1 cellular context compared by ENCODE assay signal in the genomic region with DNA sequence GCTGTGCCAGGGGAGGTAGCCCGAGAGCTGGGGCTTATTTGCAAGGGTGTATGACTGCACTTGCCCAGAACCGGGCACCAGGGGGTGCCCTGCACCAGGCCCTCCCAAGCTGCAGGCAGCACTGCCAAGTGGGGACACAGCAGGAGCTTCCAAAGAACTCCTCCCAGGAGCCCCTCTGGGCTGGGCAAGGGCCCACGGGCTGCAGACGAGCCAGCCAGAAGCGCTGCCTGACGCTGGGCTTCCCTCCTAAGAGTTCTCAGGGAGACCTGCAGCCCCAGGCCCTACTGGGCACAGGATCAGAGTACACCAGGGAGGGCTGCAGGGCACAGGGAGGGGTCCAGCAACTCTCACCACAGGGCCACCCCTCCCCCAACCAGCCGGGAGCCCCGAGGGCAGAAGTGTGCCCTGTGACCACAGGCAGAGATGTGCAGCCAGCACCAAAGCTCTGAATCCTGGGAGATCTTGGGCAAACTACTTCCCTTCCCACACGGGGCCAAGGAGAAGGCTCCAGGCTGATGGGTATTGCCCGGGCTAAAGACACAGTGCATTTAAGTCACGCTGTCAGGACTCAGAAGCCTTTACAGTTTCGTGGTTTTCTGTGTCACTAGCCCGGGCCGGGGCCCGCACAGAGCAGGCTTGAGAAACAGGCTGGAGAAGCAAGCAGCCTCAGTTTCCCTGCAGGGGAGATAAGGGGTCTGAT.
A peak's percentile ranks its signal among the peaks of the same experiment; 100 is the strongest.
TF ChIP-seq lines count a peak whose summit lies in the region.

No MANE protein-coding gene starts in this region.

TF ChIP-seq in HEK293, 187 proteins besides CTCF, POLR2A, EP300 and RAD21 (continued from another document and continues in another):
- TF ChIP-seq, protein P1, sequence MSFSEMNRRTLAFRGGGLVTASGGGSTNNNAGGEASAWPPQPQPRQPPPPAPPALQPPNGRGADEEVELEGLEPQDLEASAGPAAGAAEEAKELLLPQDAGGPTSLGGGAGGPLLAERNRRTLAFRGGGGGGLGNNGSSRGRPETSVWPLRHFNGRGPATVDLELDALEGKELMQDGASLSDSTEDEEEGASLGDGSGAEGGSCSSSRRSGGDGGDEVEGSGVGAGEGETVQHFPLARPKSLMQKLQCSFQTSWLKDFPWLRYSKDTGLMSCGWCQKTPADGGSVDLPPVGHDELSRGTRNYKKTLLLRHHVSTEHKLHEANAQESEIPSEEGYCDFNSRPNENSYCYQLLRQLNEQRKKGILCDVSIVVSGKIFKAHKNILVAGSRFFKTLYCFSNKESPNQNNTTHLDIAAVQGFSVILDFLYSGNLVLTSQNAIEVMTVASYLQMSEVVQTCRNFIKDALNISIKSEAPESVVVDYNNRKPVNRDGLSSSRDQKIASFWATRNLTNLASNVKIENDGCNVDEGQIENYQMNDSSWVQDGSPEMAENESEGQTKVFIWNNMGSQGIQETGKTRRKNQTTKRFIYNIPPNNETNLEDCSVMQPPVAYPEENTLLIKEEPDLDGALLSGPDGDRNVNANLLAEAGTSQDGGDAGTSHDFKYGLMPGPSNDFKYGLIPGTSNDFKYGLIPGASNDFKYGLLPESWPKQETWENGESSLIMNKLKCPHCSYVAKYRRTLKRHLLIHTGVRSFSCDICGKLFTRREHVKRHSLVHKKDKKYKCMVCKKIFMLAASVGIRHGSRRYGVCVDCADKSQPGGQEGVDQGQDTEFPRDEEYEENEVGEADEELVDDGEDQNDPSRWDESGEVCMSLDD (tag by site-specific recombination; IDR thresholded peaks at IDR 0.05): no peak
- peak; percentile 48; the same call in 1 of the 2 replicates for TF ChIP-seq IKZF3 (tag by site-specific recombination; IDR thresholded peaks at IDR 0.05)
- TF ChIP-seq RBAK (tag by site-specific recombination; IDR thresholded peaks at IDR 0.05): no peak
- no peak for TF ChIP-seq INSM2 (tag by site-specific recombination; IDR thresholded peaks at IDR 0.05)
- no peak for TF ChIP-seq ZFHX2 (tag by site-specific recombination; conservative IDR thresholded peaks at IDR 0.05)
- TF ChIP-seq ZNF157 (tag by site-specific recombination; IDR thresholded peaks at IDR 0.05): no peak
- no peak for TF ChIP-seq ZNF747 (tag by site-specific recombination; IDR thresholded peaks at IDR 0.05)
- no peak for TF ChIP-seq ZNF146 (tag by site-specific recombination; IDR thresholded peaks at IDR 0.05)
- no peak for TF ChIP-seq ZFP37 (tag by site-specific recombination; IDR thresholded peaks at IDR 0.05)
- no peak for TF ChIP-seq ZBTB21 (tag by site-specific recombination; IDR thresholded peaks at IDR 0.05)
- no peak for TF ChIP-seq MZF1 (tag by site-specific recombination; IDR thresholded peaks at IDR 0.05; ENCODE audit: borderline replicate concordance)
- TF ChIP-seq ZBTB8A (tag by site-specific recombination; IDR thresholded peaks at IDR 0.05): peak; percentile 89
- no peak for TF ChIP-seq TRIM28 (IDR thresholded peaks at IDR 0.05; ENCODE audit: borderline replicate concordance, low read length)
- no peak for TF ChIP-seq ZNF792 (tag by site-specific recombination; IDR thresholded peaks at IDR 0.05)
- 0 out of 2 replicates have a peak, but pooled peaks have one; percentile 19 for TF ChIP-seq WT1 (tag by site-specific recombination; IDR thresholded peaks at IDR 0.05)
- TF ChIP-seq ZNF354C (tag by site-specific recombination; IDR thresholded peaks at IDR 0.05; ENCODE audit: borderline replicate concordance, low read depth): no peak
- TF ChIP-seq ZNF624 (tag by site-specific recombination; IDR thresholded peaks at IDR 0.05): no peak
- TF ChIP-seq ZNF114 (tag by site-specific recombination; IDR thresholded peaks at IDR 0.05): no peak
- no peak for TF ChIP-seq ZNF791 (tag by site-specific recombination; IDR thresholded peaks at IDR 0.05)
- TF ChIP-seq ZNF544 (tag by site-specific recombination; IDR thresholded peaks at IDR 0.05): no peak
- no peak for TF ChIP-seq ZNF184 (tag by site-specific recombination; IDR thresholded peaks at IDR 0.05)
- TF ChIP-seq, protein P2, sequence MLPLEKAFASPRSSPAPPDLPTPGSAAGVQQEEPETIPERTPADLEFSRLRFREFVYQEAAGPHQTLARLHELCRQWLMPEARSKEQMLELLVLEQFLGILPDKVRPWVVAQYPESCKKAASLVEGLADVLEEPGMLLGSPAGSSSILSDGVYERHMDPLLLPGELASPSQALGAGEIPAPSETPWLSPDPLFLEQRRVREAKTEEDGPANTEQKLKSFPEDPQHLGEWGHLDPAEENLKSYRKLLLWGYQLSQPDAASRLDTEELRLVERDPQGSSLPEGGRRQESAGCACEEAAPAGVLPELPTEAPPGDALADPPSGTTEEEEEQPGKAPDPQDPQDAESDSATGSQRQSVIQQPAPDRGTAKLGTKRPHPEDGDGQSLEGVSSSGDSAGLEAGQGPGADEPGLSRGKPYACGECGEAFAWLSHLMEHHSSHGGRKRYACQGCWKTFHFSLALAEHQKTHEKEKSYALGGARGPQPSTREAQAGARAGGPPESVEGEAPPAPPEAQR (tag by site-specific recombination; IDR thresholded peaks at IDR 0.05): no peak
- no peak for TF ChIP-seq ZNF23 (tag by site-specific recombination; IDR thresholded peaks at IDR 0.05; ENCODE audit: borderline replicate concordance)
- no peak for TF ChIP-seq ZNF221 (tag by site-specific recombination; IDR thresholded peaks at IDR 0.05; ENCODE audit: borderline replicate concordance)
- TF ChIP-seq ZNF707 (tag by site-specific recombination; IDR thresholded peaks at IDR 0.05): no peak
- no peak for TF ChIP-seq ZNF561 (tag by site-specific recombination; IDR thresholded peaks at IDR 0.05; ENCODE audit: borderline replicate concordance)
- TF ChIP-seq ZNF426 (tag by site-specific recombination; IDR thresholded peaks at IDR 0.05): no peak
- TF ChIP-seq ZBTB49 (tag by site-specific recombination; IDR thresholded peaks at IDR 0.05; ENCODE audit: low read depth): no peak
- TF ChIP-seq ZNF155 (tag by site-specific recombination; IDR thresholded peaks at IDR 0.05): no peak
- no peak for TF ChIP-seq YY2 (tag by site-specific recombination; IDR thresholded peaks at IDR 0.05)
- no peak for TF ChIP-seq ZNF350 (tag by site-specific recombination; IDR thresholded peaks at IDR 0.05)
- no peak for TF ChIP-seq ZBTB17 (tag by site-specific recombination; IDR thresholded peaks at IDR 0.05)
- TF ChIP-seq ZNF768 (tag by site-specific recombination; IDR thresholded peaks at IDR 0.05): no peak
- no peak for TF ChIP-seq ZNF302 (tag by site-specific recombination; IDR thresholded peaks at IDR 0.05; ENCODE audit: low read depth)
- TF ChIP-seq ZBTB26 (tag by site-specific recombination; optimal IDR thresholded peaks at IDR 0.05): no peak
- TF ChIP-seq REPIN1 (tag by site-specific recombination; IDR thresholded peaks at IDR 0.05; ENCODE audit: low read depth): no peak
- no peak for TF ChIP-seq ZNF623 (tag by site-specific recombination; IDR thresholded peaks at IDR 0.05)
- TF ChIP-seq ZNF549 (tag by site-specific recombination; IDR thresholded peaks at IDR 0.05): no peak
- no peak for TF ChIP-seq ZNF555 (tag by site-specific recombination; conservative IDR thresholded peaks at IDR 0.05)
- no peak for TF ChIP-seq HOXD13 (CRISPR knock-in tag; IDR thresholded peaks at IDR 0.05; ENCODE audit: borderline replicate concordance)
- TF ChIP-seq ZNF391 (tag by site-specific recombination; IDR thresholded peaks at IDR 0.05; ENCODE audit: borderline replicate concordance, low read depth): no peak
- TF ChIP-seq GLIS2 (tag by site-specific recombination; IDR thresholded peaks at IDR 0.05): peak; percentile 56
- TF ChIP-seq SP3 (tag by site-specific recombination; IDR thresholded peaks at IDR 0.05): no peak
- 0 out of 2 replicates have a peak, but pooled peaks have one; percentile 48 for TF ChIP-seq ZFP69B (tag by site-specific recombination; IDR thresholded peaks at IDR 0.05)
- no peak for TF ChIP-seq ZNF366 (tag by site-specific recombination; conservative IDR thresholded peaks at IDR 0.05)
- TF ChIP-seq OVOL3 (tag by site-specific recombination; IDR thresholded peaks at IDR 0.05): no peak
- TF ChIP-seq KLF16 (tag by site-specific recombination; IDR thresholded peaks at IDR 0.05): no peak
- no peak for TF ChIP-seq GLI4 (tag by site-specific recombination; IDR thresholded peaks at IDR 0.05)
- peak; percentile 23; the same call in 1 of the 2 replicates for TF ChIP-seq ZNF449 (tag by site-specific recombination; IDR thresholded peaks at IDR 0.05)
- TF ChIP-seq ZBTB1 (tag by site-specific recombination; IDR thresholded peaks at IDR 0.05): no peak
- TF ChIP-seq, protein P3, sequence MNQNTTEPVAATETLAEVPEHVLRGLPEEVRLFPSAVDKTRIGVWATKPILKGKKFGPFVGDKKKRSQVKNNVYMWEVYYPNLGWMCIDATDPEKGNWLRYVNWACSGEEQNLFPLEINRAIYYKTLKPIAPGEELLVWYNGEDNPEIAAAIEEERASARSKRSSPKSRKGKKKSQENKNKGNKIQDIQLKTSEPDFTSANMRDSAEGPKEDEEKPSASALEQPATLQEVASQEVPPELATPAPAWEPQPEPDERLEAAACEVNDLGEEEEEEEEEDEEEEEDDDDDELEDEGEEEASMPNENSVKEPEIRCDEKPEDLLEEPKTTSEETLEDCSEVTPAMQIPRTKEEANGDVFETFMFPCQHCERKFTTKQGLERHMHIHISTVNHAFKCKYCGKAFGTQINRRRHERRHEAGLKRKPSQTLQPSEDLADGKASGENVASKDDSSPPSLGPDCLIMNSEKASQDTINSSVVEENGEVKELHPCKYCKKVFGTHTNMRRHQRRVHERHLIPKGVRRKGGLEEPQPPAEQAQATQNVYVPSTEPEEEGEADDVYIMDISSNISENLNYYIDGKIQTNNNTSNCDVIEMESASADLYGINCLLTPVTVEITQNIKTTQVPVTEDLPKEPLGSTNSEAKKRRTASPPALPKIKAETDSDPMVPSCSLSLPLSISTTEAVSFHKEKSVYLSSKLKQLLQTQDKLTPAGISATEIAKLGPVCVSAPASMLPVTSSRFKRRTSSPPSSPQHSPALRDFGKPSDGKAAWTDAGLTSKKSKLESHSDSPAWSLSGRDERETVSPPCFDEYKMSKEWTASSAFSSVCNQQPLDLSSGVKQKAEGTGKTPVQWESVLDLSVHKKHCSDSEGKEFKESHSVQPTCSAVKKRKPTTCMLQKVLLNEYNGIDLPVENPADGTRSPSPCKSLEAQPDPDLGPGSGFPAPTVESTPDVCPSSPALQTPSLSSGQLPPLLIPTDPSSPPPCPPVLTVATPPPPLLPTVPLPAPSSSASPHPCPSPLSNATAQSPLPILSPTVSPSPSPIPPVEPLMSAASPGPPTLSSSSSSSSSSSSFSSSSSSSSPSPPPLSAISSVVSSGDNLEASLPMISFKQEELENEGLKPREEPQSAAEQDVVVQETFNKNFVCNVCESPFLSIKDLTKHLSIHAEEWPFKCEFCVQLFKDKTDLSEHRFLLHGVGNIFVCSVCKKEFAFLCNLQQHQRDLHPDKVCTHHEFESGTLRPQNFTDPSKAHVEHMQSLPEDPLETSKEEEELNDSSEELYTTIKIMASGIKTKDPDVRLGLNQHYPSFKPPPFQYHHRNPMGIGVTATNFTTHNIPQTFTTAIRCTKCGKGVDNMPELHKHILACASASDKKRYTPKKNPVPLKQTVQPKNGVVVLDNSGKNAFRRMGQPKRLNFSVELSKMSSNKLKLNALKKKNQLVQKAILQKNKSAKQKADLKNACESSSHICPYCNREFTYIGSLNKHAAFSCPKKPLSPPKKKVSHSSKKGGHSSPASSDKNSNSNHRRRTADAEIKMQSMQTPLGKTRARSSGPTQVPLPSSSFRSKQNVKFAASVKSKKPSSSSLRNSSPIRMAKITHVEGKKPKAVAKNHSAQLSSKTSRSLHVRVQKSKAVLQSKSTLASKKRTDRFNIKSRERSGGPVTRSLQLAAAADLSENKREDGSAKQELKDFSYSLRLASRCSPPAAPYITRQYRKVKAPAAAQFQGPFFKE (tag by site-specific recombination; IDR thresholded peaks at IDR 0.05; ENCODE audit: borderline replicate concordance): no peak
